ENCODE assay signal across 9 cellular contexts in the genomic region with DNA sequence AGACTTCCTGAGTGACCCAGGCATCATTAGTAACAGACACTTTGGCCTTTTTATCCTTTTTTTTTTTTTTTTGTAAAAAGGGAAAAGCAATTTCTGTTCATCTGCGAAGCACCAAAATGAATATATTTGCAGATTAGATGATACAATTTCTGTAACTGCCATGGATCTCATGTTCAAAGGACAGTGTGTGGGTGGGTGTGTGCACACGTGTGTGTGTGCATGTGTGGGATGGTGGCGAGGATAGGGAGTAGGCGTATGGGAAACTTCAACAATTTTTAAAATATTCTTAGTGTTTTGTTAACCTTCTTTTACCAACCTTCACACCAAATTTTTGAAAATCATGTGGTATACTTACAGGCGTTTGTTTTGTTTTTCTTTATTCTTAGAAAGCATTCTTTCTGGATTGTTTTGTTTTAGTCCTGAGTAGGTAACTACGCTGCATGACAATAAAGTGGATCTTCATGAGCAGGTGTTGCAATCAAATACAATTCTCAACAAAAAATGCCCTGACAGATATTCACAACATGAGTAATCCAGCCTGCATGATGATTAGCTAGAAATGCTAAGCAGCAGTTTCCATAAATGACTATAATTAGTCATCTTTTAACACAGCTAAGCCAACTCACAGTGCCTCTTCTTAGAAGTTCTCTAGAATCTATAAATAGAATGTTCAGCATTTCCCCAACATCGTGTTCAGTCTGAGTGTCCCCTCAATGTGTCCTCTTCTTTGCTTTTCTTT. TPM values are rescaled to one million over a fixed set of nuclear protein-coding genes. Genes with fewer than 3 reads are reported as not detected.
DNase-seq lines count a peak whose midpoint lies in the region; ATAC-seq lines count a peak whose summit lies in the region.
"Had no signal": no experiment of that assay in that cellular context is flagged by ENCODE, and none has a peak within 500 bp of the region (broad histone marks: within the 10 kb centered on the region; RNA-seq: fewer than 3 reads in every experiment).

No MANE protein-coding gene starts in this region.

- no peak for DNase-seq in activated T-cell treated with anti-CD3 and anti-CD28 coated beads, Interleukin-2, amount 50 U/mL, for 24 hours
- DNase-seq in activated T-cell treated with anti-CD3 and anti-CD28 coated beads, Interleukin-2, amount 50 U/mL, for 1 hour = no peak
- DNase-seq in activated T-helper 1 cell treated with anti-CD3 and anti-CD28 coated beads, Interleukin-12 subunit alpha, Interleukin-12 subunit beta, Interleukin-2, Interleukin-4 antibody, amounts not matched to agents 30 ng/mL and 10 ng/mL and 1 ng/mL, durations not matched to agents 14 hours and 24 hours and 36 hours (ENCODE audit: low spot score) = no peak
- DNase-seq in NCI-H2196 (lab: John Stamatoyannopoulos, UW; ENCODE audit: unreplicated experiment) (no peak), germinal center (ENCODE audit: low spot score) (no peak), left lobe of liver (ENCODE audit: low spot score) (no peak)

- no peaks in the 10 kb centered on the region for H3K9me3 ChIP-seq in muscle layer of colon (ENCODE audit: low read length)

- no peaks in the 10 kb centered on the region for H3K36me3 ChIP-seq in muscle layer of colon (ENCODE audit: insufficient read depth, low read length)

- H3K9ac ChIP-seq in muscle layer of colon (ENCODE audit: low read length) = no peak overlapping the region
- H3K9ac ChIP-seq: parathyroid adenoma had no signal

- ATAC-seq in HG02938 (IDR thresholded peaks at IDR 0.05; ENCODE audit: unreplicated experiment) (peak; percentile 73), left lobe of liver (no peak)

- H3K4me1 ChIP-seq in muscle layer of colon (ENCODE audit: insufficient read depth, low read length) = peaks cover 66% of the 10 kb centered on the region
- H3K4me1 ChIP-seq: parathyroid adenoma had no signal

- H3K27me3 ChIP-seq in muscle layer of colon (ENCODE audit: control insufficient read depth in 1 of 2, insufficient read depth in 2 of 2, low read length in 2 of 2) = no peaks in the 10 kb centered on the region

- H3K4me3 Mint-ChIP-seq in activated T-cell treated with anti-CD3 and anti-CD28 coated beads, Interleukin-2, amount 50 U/mL, for 24 hours = peak overlapping the region; percentile 67
- peak overlapping the region; percentile 83 for H3K4me3 Mint-ChIP-seq in activated T-helper 1 cell treated with anti-CD3 and anti-CD28 coated beads, Interleukin-12 subunit alpha, Interleukin-12 subunit beta, Interleukin-2, Interleukin-4 antibody, amounts not matched to agents 30 ng/mL and 10 ng/mL and 1 ng/mL, durations not matched to agents 14 hours and 24 hours and 36 hours

- no peaks in the 10 kb centered on the region for H3K27me3 Mint-ChIP-seq in activated T-cell treated with anti-CD3 and anti-CD28 coated beads, Interleukin-2, amount 50 U/mL, for 24 hours
- H3K27me3 Mint-ChIP-seq in activated T-helper 1 cell treated with anti-CD3 and anti-CD28 coated beads, Interleukin-12 subunit alpha, Interleukin-12 subunit beta, Interleukin-2, Interleukin-4 antibody, amounts not matched to agents 30 ng/mL and 10 ng/mL and 1 ng/mL, durations not matched to agents 14 hours and 24 hours and 36 hours (ENCODE audit: insufficient read depth) = peaks cover 22% of the 10 kb centered on the region

- peak overlapping the region; percentile 99 for H3K27ac Mint-ChIP-seq in activated T-cell treated with anti-CD3 and anti-CD28 coated beads, Interleukin-2, amount 50 U/mL, for 24 hours
- H3K27ac Mint-ChIP-seq in activated T-helper 1 cell treated with anti-CD3 and anti-CD28 coated beads, Interleukin-12 subunit alpha, Interleukin-12 subunit beta, Interleukin-2, Interleukin-4 antibody, amounts not matched to agents 30 ng/mL and 10 ng/mL and 1 ng/mL, durations not matched to agents 14 hours and 24 hours and 36 hours = peak overlapping the region; percentile 100

- H3K4me3 ChIP-seq in muscle layer of colon (ENCODE audit: low read depth in 1 of 2, low read length in 2 of 2) = no peak overlapping the region

- peaks cover 69% of the 10 kb centered on the region for H3K4me1 Mint-ChIP-seq in activated T-cell treated with anti-CD3 and anti-CD28 coated beads, Interleukin-2, amount 50 U/mL, for 24 hours (ENCODE audit: low read depth)
- peaks cover 51% of the 10 kb centered on the region for H3K4me1 Mint-ChIP-seq in activated T-helper 1 cell treated with anti-CD3 and anti-CD28 coated beads, Interleukin-12 subunit alpha, Interleukin-12 subunit beta, Interleukin-2, Interleukin-4 antibody, amounts not matched to agents 30 ng/mL and 10 ng/mL and 1 ng/mL, durations not matched to agents 14 hours and 24 hours and 36 hours (ENCODE audit: low read depth)

- H3K9me3 Mint-ChIP-seq in activated T-cell treated with anti-CD3 and anti-CD28 coated beads, Interleukin-2, amount 50 U/mL, for 24 hours = peaks cover 1% of the 10 kb centered on the region
- H3K9me3 Mint-ChIP-seq in activated T-helper 1 cell treated with anti-CD3 and anti-CD28 coated beads, Interleukin-12 subunit alpha, Interleukin-12 subunit beta, Interleukin-2, Interleukin-4 antibody, amounts not matched to agents 30 ng/mL and 10 ng/mL and 1 ng/mL, durations not matched to agents 14 hours and 24 hours and 36 hours = no peaks in the 10 kb centered on the region

- intact Hi-C loops in activated T-helper 1 cell treated with anti-CD3 and anti-CD28 coated beads, Interleukin-12 subunit alpha, Interleukin-12 subunit beta, Interleukin-2, Interleukin-4 antibody, amounts not matched to agents 30 ng/mL and 10 ng/mL and 1 ng/mL, durations not matched to agents 14 hours and 24 hours and 36 hours (cut with micrococcal nuclease) = loop anchor here (1.0 to 10.0 kb wide), 12 partner anchors 39 to 1727 kb away; partner anchors contain the start of genes CEBPZ, NDUFAF7 and PRKD3

- peak overlapping the region; percentile 85 for H3K27ac ChIP-seq in muscle layer of colon (ENCODE audit: low read depth, low read length)
- H3K27ac ChIP-seq: parathyroid adenoma had no signal

- H3K36me3 Mint-ChIP-seq in activated T-cell treated with anti-CD3 and anti-CD28 coated beads, Interleukin-2, amount 50 U/mL, for 24 hours (ENCODE audit: low read depth) = no peaks in the 10 kb centered on the region
- H3K36me3 Mint-ChIP-seq in activated T-helper 1 cell treated with anti-CD3 and anti-CD28 coated beads, Interleukin-12 subunit alpha, Interleukin-12 subunit beta, Interleukin-2, Interleukin-4 antibody, amounts not matched to agents 30 ng/mL and 10 ng/mL and 1 ng/mL, durations not matched to agents 14 hours and 24 hours and 36 hours (ENCODE audit: low read depth) = peaks cover 4% of the 10 kb centered on the region

RNA-seq across cellular contexts. Expression of gene RMDN2, which starts 53.5 kb away (rescaled TPM):
- total RNA-seq in activated T-helper 1 cell treated with anti-CD3 and anti-CD28 coated beads, Interleukin-12 subunit alpha, Interleukin-12 subunit beta, Interleukin-2, Interleukin-4 antibody, amounts not matched to agents 30 ng/mL and 10 ng/mL and 1 ng/mL, durations not matched to agents 14 hours and 24 hours and 36 hours = 1.3 and 2.2 TPM in 2 replicates
- 16.4 TPM for total RNA-seq in left lobe of liver
